In the genomic region with DNA sequence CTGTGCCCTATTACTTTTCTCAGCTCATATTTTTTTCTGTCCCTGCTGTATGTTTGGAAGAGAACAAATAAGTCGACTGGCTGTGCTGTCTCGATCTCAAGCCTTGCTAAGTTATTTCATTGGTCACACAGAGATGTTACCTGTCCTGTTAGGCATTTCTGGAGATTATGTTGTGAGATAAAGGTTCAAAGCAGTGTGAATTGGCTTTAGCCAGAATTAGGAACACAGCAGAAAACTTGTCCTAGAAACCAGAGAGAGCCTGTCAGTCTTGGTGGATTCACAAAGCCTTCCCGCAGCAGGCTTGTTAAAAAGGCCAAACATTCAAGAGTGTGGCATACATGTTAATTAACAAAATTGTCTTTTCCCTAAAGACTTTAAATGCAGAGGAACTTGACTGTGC, we compare ENCODE assay signal across 11 cellular contexts. TPM values are rescaled to one million over a fixed set of nuclear protein-coding genes. Genes with fewer than 3 reads are reported as not detected.
A peak's percentile ranks its signal among the peaks of the same experiment; 100 is the strongest.
DNase-seq lines count a peak whose midpoint lies in the region; ATAC-seq, FAIRE-seq and TF ChIP-seq lines count a peak whose summit lies in the region.
"Had no signal": no experiment of that assay in that cellular context is flagged by ENCODE, and none has a peak within 500 bp of the region (broad histone marks: within the 10 kb centered on the region; RNA-seq: fewer than 3 reads in every experiment).

No MANE protein-coding gene starts in this region.

- TF ChIP-seq POLR2A in esophagus squamous epithelium (IDR thresholded peaks at IDR 0.05): no peak

- no peaks in the 10 kb centered on the region for H3K27me3 ChIP-seq in ACC112 (ENCODE audit: insufficient read depth, low read length)
- H3K27me3 ChIP-seq in PC-9 (ENCODE audit: insufficient read depth, low read depth): no peaks in the 10 kb centered on the region
- no peaks in the 10 kb centered on the region for H3K27me3 ChIP-seq in esophagus squamous epithelium
- H3K27me3 ChIP-seq in pancreas: no peaks in the 10 kb centered on the region
- no peaks in the 10 kb centered on the region for H3K27me3 ChIP-seq in naive thymus-derived CD4-positive, alpha-beta T cell (ENCODE audit: control insufficient read depth in 2 of 2, insufficient read depth in 2 of 2, low read length in 2 of 2)
- H3K27me3 ChIP-seq: foreskin keratinocyte had no signal

- H3K36me3 Mint-ChIP-seq in naive thymus-derived CD4-positive, alpha-beta T cell: peaks cover 8 to 40% (median 12%) of the 10 kb centered on the region in 5 donors

- DNase-seq in PC-9 (no peak), esophagus squamous epithelium (lab: John Stamatoyannopoulos, UW) (no peak), pancreas (no peak), COLO668 (lab: John Stamatoyannopoulos, UW; ENCODE audit: unreplicated experiment) (no peak), KBM-7 (no peak)
- no peak for DNase-seq in naive thymus-derived CD4-positive, alpha-beta T cell
- DNase-seq: foreskin keratinocyte had no signal

- H3K9me2 ChIP-seq in PC-9 (ENCODE audit: insufficient read depth): no peaks in the 10 kb centered on the region

- WGBS in esophagus squamous epithelium, 2 donors: 83 to 91% methylated on average over 3 of the region's 3 CpGs
- 46 to 48% methylated on average over 3 of the region's 3 CpGs for WGBS in pancreas, 2 donors

- H4K20me1 ChIP-seq in PC-9 (ENCODE audit: insufficient read depth): no peaks in the 10 kb centered on the region

- peaks cover 42% of the 10 kb centered on the region for H3K4me1 ChIP-seq in ACC112 (ENCODE audit: control insufficient read depth, insufficient read depth, low read length, unreplicated experiment)
- peaks cover 90% of the 10 kb centered on the region for H3K4me1 ChIP-seq in PC-9 (replicated peaks; ENCODE audit: insufficient read depth)
- H3K4me1 ChIP-seq in esophagus squamous epithelium: peaks cover 11 to 80% (median 39%) of the 10 kb centered on the region in 3 donors
- peaks cover 55 to 68% (median 61%) of the 10 kb centered on the region in 3 donors for H3K4me1 ChIP-seq in pancreas
- H3K4me1 ChIP-seq in naive thymus-derived CD4-positive, alpha-beta T cell (ENCODE audit: control insufficient read depth in 2 of 2, insufficient read depth in 2 of 2, low read length in 2 of 2): peaks cover 0 to 9% of the 10 kb centered on the region in 2 donors
- H3K4me1 ChIP-seq: foreskin keratinocyte had no signal

- H3K4me1 Mint-ChIP-seq in naive thymus-derived CD4-positive, alpha-beta T cell: peaks cover 6 to 32% (median 16%) of the 10 kb centered on the region in 7 donors

- no peak overlapping the region for H3K4me3 Mint-ChIP-seq in naive thymus-derived CD4-positive, alpha-beta T cell
- H3K4me3 Mint-ChIP-seq: B cell had no signal

- H3K4me3 ChIP-seq in ACC112 (ENCODE audit: low read depth, low read length): no peak overlapping the region; the same call in 1 of the 2 replicates
- H3K4me3 ChIP-seq in PC-9: no peak overlapping the region
- no peak overlapping the region for H3K4me3 ChIP-seq in esophagus squamous epithelium
- no peak overlapping the region for H3K4me3 ChIP-seq in pancreas
- H3K4me3 ChIP-seq in naive thymus-derived CD4-positive, alpha-beta T cell (ENCODE audit: low read length): no peak overlapping the region

- H3K27me3 Mint-ChIP-seq in naive thymus-derived CD4-positive, alpha-beta T cell: no peaks in the 10 kb centered on the region
- H3K27me3 Mint-ChIP-seq: B cell had no signal

- peak overlapping the region in 2 of 9 donors; percentile 2 to 30 for H3K27ac Mint-ChIP-seq in naive thymus-derived CD4-positive, alpha-beta T cell
- H3K27ac Mint-ChIP-seq: activated T-helper 2 cell treated with anti-CD3 and anti-CD28 coated beads, Interferon-gamma antibody, Interleukin-2, Interleukin-4, amounts not matched to agents 10 μg/mL and 5 μg/mL and 100 μg/mL, durations not matched to agents 14 hours and 24 hours and 36 hours; B cell had no signal

- no peak for FAIRE-seq in pancreas (lab: Jason Lieb, UNC)

- ATAC-seq in pancreas: no peak
- no peak for ATAC-seq in naive thymus-derived CD4-positive, alpha-beta T cell
- no peak for ATAC-seq in GM18519 (IDR thresholded peaks at IDR 0.05; ENCODE audit: low FRiP score, unreplicated experiment)
- ATAC-seq: foreskin keratinocyte had no signal

- CTCF ChIA-PET in PC-9 (lab: Charles Lee): interaction anchor here (0.8 kb wide), 1 partner anchor 17 kb away, joined by 3 read pairs; no protein-coding TSS in a partner anchor
- CTCF ChIA-PET in naive thymus-derived CD4-positive, alpha-beta T cell (lab: Charles Lee): interaction anchor here (1.0 to 1.8 kb wide), 3 partner anchors 14 to 17 kb away, joined by 3 to 4 read pairs (median 3); no protein-coding TSS in a partner anchor

- peak overlapping the region; percentile 69 for H3K4me2 ChIP-seq in PC-9

- H3F3A ChIP-seq in PC-9 (ENCODE audit: insufficient read depth, low read depth): peaks cover 62% of the 10 kb centered on the region

- no TSS peak for BruUV-seq in PC-9 (replicated peaks; lab: Mats Ljungman, UMichigan)

- H3K9me3 ChIP-seq in PC-9 (ENCODE audit: insufficient read depth, low read depth): no peaks in the 10 kb centered on the region
- no peaks in the 10 kb centered on the region for H3K9me3 ChIP-seq in esophagus squamous epithelium
- H3K9me3 ChIP-seq in pancreas: no peaks in the 10 kb centered on the region
- no peaks in the 10 kb centered on the region for H3K9me3 ChIP-seq in naive thymus-derived CD4-positive, alpha-beta T cell (ENCODE audit: control insufficient read depth in 2 of 3, low read length in 3 of 3)

- TF ChIP-seq CTCF in PC-9 (conservative IDR thresholded peaks at IDR 0.05) (no peak), esophagus squamous epithelium (IDR thresholded peaks at IDR 0.05) (no peak), pancreas (IDR thresholded peaks at IDR 0.05) (no peak)

- intact Hi-C loops in PC-9 (cut with micrococcal nuclease; ENCODE audit: unreplicated experiment) (no loop called here), esophagus squamous epithelium (cut with DNase I) (no loop called here), pancreas (cut with DNase I) (no loop called here)
- intact Hi-C loops in naive thymus-derived CD4-positive, alpha-beta T cell (cut with micrococcal nuclease): no loop called here

- H2AFZ ChIP-seq in ACC112 (ENCODE audit: low read length, unreplicated experiment) (no peak overlapping the region), PC-9 (no peak overlapping the region)

- H3K36me3 ChIP-seq in ACC112 (ENCODE audit: insufficient read depth, low read length) (0 out of 2 replicates have a peak, but pooled peaks cover 6% of the 10 kb centered on the region), PC-9 (ENCODE audit: low read depth) (peaks cover 20% of the 10 kb centered on the region), esophagus squamous epithelium (peaks cover 0 to 36% (median 0%) of the 10 kb centered on the region in 3 donors), pancreas (peaks cover 0 to 16% (median 0%) of the 10 kb centered on the region in 3 donors)
- H3K36me3 ChIP-seq in naive thymus-derived CD4-positive, alpha-beta T cell (ENCODE audit: control insufficient read depth in 2 of 3, insufficient read depth in 3 of 3, low read length in 3 of 3): peaks cover 0 to 38% (median 8%) of the 10 kb centered on the region in 3 experiments

- in situ Hi-C loops in KBM-7 (cut with MboI; ENCODE audit: low pct_unique_long_range_greater_than_20kb, low sequenced_read_pairs): no loop called here

- H3K27ac ChIP-seq in ACC112 (ENCODE audit: low read depth, low read length) (peak overlapping the region; percentile 67; the same call in 1 of the 2 replicates), PC-9 (peak overlapping the region; percentile 97), esophagus squamous epithelium (peak overlapping the region in 3 of 4 donors; percentile 81 to 94 (median 84)), pancreas (peak overlapping the region; percentile 40 to 94 (median 80))
- H3K27ac ChIP-seq in naive thymus-derived CD4-positive, alpha-beta T cell (ENCODE audit: low read depth, low read length): no peak overlapping the region
- H3K27ac ChIP-seq: foreskin keratinocyte had no signal

- H3K79me2 ChIP-seq in ACC112 (ENCODE audit: control insufficient read depth, insufficient read depth, low read length, unreplicated experiment) (peaks cover 15% of the 10 kb centered on the region), PC-9 (ENCODE audit: low read depth) (peaks cover 58% of the 10 kb centered on the region)

- no peaks in the 10 kb centered on the region for H3K9me3 Mint-ChIP-seq in naive thymus-derived CD4-positive, alpha-beta T cell
- H3K9me3 Mint-ChIP-seq: activated T-helper 2 cell treated with anti-CD3 and anti-CD28 coated beads, Interferon-gamma antibody, Interleukin-2, Interleukin-4, amounts not matched to agents 10 μg/mL and 5 μg/mL and 100 μg/mL, durations not matched to agents 14 hours and 24 hours and 36 hours had no signal

- POLR2A ChIA-PET in PC-9 (lab: Charles Lee; ENCODE audit: unreplicated experiment): no interaction called here
- POLR2A ChIA-PET in naive thymus-derived CD4-positive, alpha-beta T cell (lab: Charles Lee): no interaction called here

RNA-seq across cellular contexts. Expression of a gene that starts 25.0 kb away (rescaled TPM):
- total RNA-seq in PC-9 (2021) (86.8 and 148 TPM in 2 replicates), esophagus squamous epithelium (10 to 100 TPM; 31.0 to 49.3 (median 35.3) TPM), pancreas (100 to 1,000 TPM; 104 to 151 (median 132) TPM)
- 10 to 100 TPM in 1 of 2 donors, 1 to 10 TPM in 1; 7.9 to 16.2 TPM for polyA plus RNA-seq in pancreas
- 10 to 100 TPM; 43.6 to 85.0 (median 67.7) TPM for total RNA-seq in naive thymus-derived CD4-positive, alpha-beta T cell
- polyA plus RNA-seq in naive thymus-derived CD4-positive, alpha-beta T cell: 10 to 100 TPM; 19.4 to 21.9 TPM
